Comparison of ENCODE assay signal across 13 cellular contexts in genomic region chr20:47456952-47457724, GRCh38. TPM values are rescaled to one million over a fixed set of nuclear protein-coding genes. Genes with fewer than 3 reads are reported as not detected.
DNase-seq lines count a peak whose midpoint lies in the region; ATAC-seq and TF ChIP-seq lines count a peak whose summit lies in the region.
"Had no signal": no experiment of that assay in that cellular context is flagged by ENCODE, and none has a peak within 500 bp of the region (broad histone marks: within the 10 kb centered on the region; RNA-seq: fewer than 3 reads in every experiment).

No MANE protein-coding gene starts in this region.

- H3K79me2 ChIP-seq in PC-3 (ENCODE audit: low read length): no peaks in the 10 kb centered on the region

- H3K27me3 ChIP-seq in PC-3 (ENCODE audit: low read length) (no peaks in the 10 kb centered on the region), vagina (no peaks in the 10 kb centered on the region)

- TF ChIP-seq CTCF in PC-3 (conservative IDR thresholded peaks at IDR 0.05; ENCODE audit: low read depth, low read length) (no peak), cardiac fibroblast (IDR thresholded peaks at IDR 0.05; ENCODE audit: low read depth, low read length) (no peak), vagina (IDR thresholded peaks at IDR 0.05) (no peak), progenitor cell of endocrine pancreas (IDR thresholded peaks at IDR 0.05; ENCODE audit: unreplicated experiment) (no peak)

- no peaks in the 10 kb centered on the region for H3K36me3 Mint-ChIP-seq in activated naive CD4-positive, alpha-beta T cell treated with anti-CD3 and anti-CD28 coated beads, Interleukin-2, amount 50 U/mL, for 24 hours
- no peaks in the 10 kb centered on the region for H3K36me3 Mint-ChIP-seq in stimulated activated memory B cell treated with anti-CD40 and anti-IgM and Interleukin-4, amounts not matched to agents 10 μg/mL and 1 μg/mL and 100 μg/mL, for 72 hours
- no peaks in the 10 kb centered on the region for H3K36me3 Mint-ChIP-seq in progenitor cell of endocrine pancreas (ENCODE audit: insufficient read depth)
- H3K36me3 Mint-ChIP-seq: CD14-positive monocyte had no signal

- no peak overlapping the region for H3K4me3 ChIP-seq in PC-3 (ENCODE audit: low read length)
- no peak overlapping the region for H3K4me3 ChIP-seq in cardiac fibroblast (replicated peaks in 1 of 2; ENCODE audit: low read depth in 2 of 2, low read length in 2 of 2)
- H3K4me3 ChIP-seq in vagina: no peak overlapping the region
- H3K4me3 ChIP-seq: thoracic aorta had no signal

- ATAC-seq in PC-3 (peak; percentile 29), HG02973 (IDR thresholded peaks at IDR 0.05; ENCODE audit: unreplicated experiment) (no peak)
- ATAC-seq in stimulated activated memory B cell treated with anti-CD40 and anti-IgM and Interleukin-4, amounts not matched to agents 10 μg/mL and 1 μg/mL and 100 μg/mL, for 72 hours: peak; percentile 53
- ATAC-seq: naive thymus-derived CD4-positive, alpha-beta T cell had no signal

- no peak for TF ChIP-seq POLR2A in vagina (IDR thresholded peaks at IDR 0.05)

- peak overlapping the region; percentile 74 for H3K27ac ChIP-seq in PC-3 (ENCODE audit: low read length)
- no peak overlapping the region for H3K27ac ChIP-seq in vagina
- H3K27ac ChIP-seq: thoracic aorta had no signal

- no peaks in the 10 kb centered on the region for H3K9me3 Mint-ChIP-seq in activated naive CD4-positive, alpha-beta T cell treated with anti-CD3 and anti-CD28 coated beads, Interleukin-2, amount 50 U/mL, for 24 hours
- no peaks in the 10 kb centered on the region for H3K9me3 Mint-ChIP-seq in stimulated activated memory B cell treated with anti-CD40 and anti-IgM and Interleukin-4, amounts not matched to agents 10 μg/mL and 1 μg/mL and 100 μg/mL, for 72 hours
- no peaks in the 10 kb centered on the region for H3K9me3 Mint-ChIP-seq in progenitor cell of endocrine pancreas (ENCODE audit: low read depth)
- H3K9me3 Mint-ChIP-seq: CD14-positive monocyte had no signal

- H3K4me1 ChIP-seq in PC-3 (ENCODE audit: insufficient read depth, low read length) (peaks cover 45% of the 10 kb centered on the region), vagina (peaks cover 5% of the 10 kb centered on the region)

- peak overlapping the region; percentile 19; the same call in 1 of the 2 replicates for H3K4me2 ChIP-seq in PC-3 (ENCODE audit: low read length)

- no peaks in the 10 kb centered on the region for H3K9me2 ChIP-seq in PC-3 (replicated peaks; ENCODE audit: low read length)

- H2AFZ ChIP-seq in PC-3 (ENCODE audit: low read length): no peak overlapping the region

- CTCF ChIA-PET in PC-3 (lab: Charles Lee): interaction anchor here (0.7 kb wide), 1 partner anchor 164 kb away, joined by 6 read pairs; no protein-coding TSS in a partner anchor

- H3K4me3 Mint-ChIP-seq in activated naive CD4-positive, alpha-beta T cell treated with anti-CD3 and anti-CD28 coated beads, Interleukin-2, amount 50 U/mL, for 24 hours: no peak overlapping the region
- H3K4me3 Mint-ChIP-seq in stimulated activated memory B cell treated with anti-CD40 and anti-IgM and Interleukin-4, amounts not matched to agents 10 μg/mL and 1 μg/mL and 100 μg/mL, for 72 hours: no peak overlapping the region
- H3K4me3 Mint-ChIP-seq in progenitor cell of endocrine pancreas (ENCODE audit: low read depth): no peak overlapping the region
- H3K4me3 Mint-ChIP-seq: CD14-positive monocyte; naive thymus-derived CD4-positive, alpha-beta T cell had no signal

- peak overlapping the region; percentile 91 for H3K27ac Mint-ChIP-seq in activated naive CD4-positive, alpha-beta T cell treated with anti-CD3 and anti-CD28 coated beads, Interleukin-2, amount 50 U/mL, for 24 hours
- H3K27ac Mint-ChIP-seq in stimulated activated memory B cell treated with anti-CD40 and anti-IgM and Interleukin-4, amounts not matched to agents 10 μg/mL and 1 μg/mL and 100 μg/mL, for 72 hours: peak overlapping the region; percentile 32
- no peak overlapping the region for H3K27ac Mint-ChIP-seq in progenitor cell of endocrine pancreas

- H3K9me3 ChIP-seq in PC-3 (ENCODE audit: low read length) (no peaks in the 10 kb centered on the region), vagina (no peaks in the 10 kb centered on the region)
- H3K9me3 ChIP-seq: thoracic aorta had no signal

- POLR2A ChIA-PET in PC-3 (lab: Charles Lee; ENCODE audit: unreplicated experiment): no interaction called here

- H3K27me3 Mint-ChIP-seq in activated naive CD4-positive, alpha-beta T cell treated with anti-CD3 and anti-CD28 coated beads, Interleukin-2, amount 50 U/mL, for 24 hours: no peaks in the 10 kb centered on the region
- H3K27me3 Mint-ChIP-seq in stimulated activated memory B cell treated with anti-CD40 and anti-IgM and Interleukin-4, amounts not matched to agents 10 μg/mL and 1 μg/mL and 100 μg/mL, for 72 hours: no peaks in the 10 kb centered on the region
- no peaks in the 10 kb centered on the region for H3K27me3 Mint-ChIP-seq in progenitor cell of endocrine pancreas

- no TSS peak for BruUV-seq in PC-3 (replicated peaks; lab: Mats Ljungman, UMichigan)

- DNase-seq in activated naive CD4-positive, alpha-beta T cell treated with anti-CD3 and anti-CD28 coated beads, Interleukin-2, amount 50 U/mL, for 16 hours: no peak
- DNase-seq in PC-3 (peak; percentile 87), cardiac fibroblast (ENCODE audit: low read depth in 2 of 2) (peak; percentile 56 to 89), vagina (ENCODE audit: extremely low spot score in 2 of 2) (no peak), progenitor cell of endocrine pancreas (ENCODE audit: low spot score, unreplicated experiment) (no peak)
- DNase-seq: dermis blood vessel endothelial cell; naive thymus-derived CD4-positive, alpha-beta T cell; NCI-H187 treated with DMSO at 0.1 percent for 48 hours had no signal

- H3K36me3 ChIP-seq in PC-3 (ENCODE audit: low read depth, low read length): no peaks in the 10 kb centered on the region
- no peaks in the 10 kb centered on the region for H3K36me3 ChIP-seq in vagina
- H3K36me3 ChIP-seq: thoracic aorta had no signal

- no peaks in the 10 kb centered on the region for H4K20me1 ChIP-seq in PC-3 (ENCODE audit: low read length)

- peaks cover 28% of the 10 kb centered on the region for H3K4me1 Mint-ChIP-seq in activated naive CD4-positive, alpha-beta T cell treated with anti-CD3 and anti-CD28 coated beads, Interleukin-2, amount 50 U/mL, for 24 hours
- H3K4me1 Mint-ChIP-seq in stimulated activated memory B cell treated with anti-CD40 and anti-IgM and Interleukin-4, amounts not matched to agents 10 μg/mL and 1 μg/mL and 100 μg/mL, for 72 hours: peaks cover 31% of the 10 kb centered on the region
- H3K4me1 Mint-ChIP-seq in progenitor cell of endocrine pancreas (ENCODE audit: low read depth): peaks cover 14% of the 10 kb centered on the region

- intact Hi-C loops in PC-3 (cut with micrococcal nuclease): no loop called here
- intact Hi-C loops in vagina (cut with DNase I): no loop called here

- H3F3A ChIP-seq in PC-3 (ENCODE audit: low read length, unreplicated experiment): peaks cover 10% of the 10 kb centered on the region

- H3K9ac ChIP-seq in PC-3 (ENCODE audit: low read length): peak overlapping the region; percentile 9

RNA-seq across cellular contexts. Expression of gene NCOA3, which starts 44.5 kb away (rescaled TPM):
- total RNA-seq in PC-3 (2014; rRNA removed) (27.8 and 31.1 TPM in 2 replicates), vagina (47.1 TPM), progenitor cell of endocrine pancreas (37.7 and 42.8 TPM in 2 replicates)

Comparison
In these comparisons a context has a peak if more than half of its experiments do, and no peak if none do; other contexts are left out.
1. DNase-seq: peak in PC-3 (single experiment) and cardiac fibroblast (2 of 2); none in activated naive CD4-positive, alpha-beta T cell treated with anti-CD3 and anti-CD28 coated beads, Interleukin-2, amount 50 U/mL, for 16 hours (single experiment), vagina (0 of 2) and progenitor cell of endocrine pancreas (single experiment).